Comparison of ENCODE assay signal across 3 cellular contexts in genomic region chr11:94212898-94213297, GRCh38.
"Had no signal": no experiment of that assay in that cellular context is flagged by ENCODE, and none has a peak within 500 bp of the region (broad histone marks: within the 10 kb centered on the region; RNA-seq: fewer than 3 reads in every experiment).

No MANE protein-coding gene starts in this region.

- ATAC-seq: GM12878 had no signal

- DNase-seq: GDM1, GF-D8 had no signal

- H3K4me3 ChIP-seq: GM12878 had no signal
